8 cellular contexts compared by ENCODE assay signal in genomic region chr14:65101631-65102440, GRCh38. TPM values are rescaled to one million over a fixed set of nuclear protein-coding genes. Genes with fewer than 3 reads are reported as not detected.
A peak's percentile ranks its signal among the peaks of the same experiment; 100 is the strongest.
DNase-seq lines count a peak whose midpoint lies in the region; ATAC-seq and TF ChIP-seq lines count a peak whose summit lies in the region.

No MANE protein-coding gene starts in this region.

- TF ChIP-seq POLR2A in right lobe of liver (IDR thresholded peaks at IDR 0.05) = no peak

- peak overlapping the region; percentile 96 to 100 (median 98) for H3K4me3 Mint-ChIP-seq in CD4-positive, CD25-positive, alpha-beta regulatory T cell

- peak in 1 of 2 donors; percentile 4 for ATAC-seq in CD4-positive, CD25-positive, alpha-beta regulatory T cell (ENCODE audit: low read depth in 2 of 2)
- ATAC-seq in HG02840 (IDR thresholded peaks at IDR 0.05; ENCODE audit: low FRiP score, unreplicated experiment) = peak; percentile 1
- ATAC-seq in right lobe of liver = peak in 3 of 4 donors; percentile 0 to 1 (median 1)
- no peak for ATAC-seq in HG03521 (IDR thresholded peaks at IDR 0.05; ENCODE audit: unreplicated experiment)
- no peak for ATAC-seq in GM21367 (IDR thresholded peaks at IDR 0.05; ENCODE audit: unreplicated experiment)

- H3K9me3 Mint-ChIP-seq in CD4-positive, CD25-positive, alpha-beta regulatory T cell = no peaks in the 10 kb centered on the region

- H3K27ac ChIP-seq in CD4-positive, CD25-positive, alpha-beta regulatory T cell (ENCODE audit: insufficient read depth, low read length, poor library complexity, severe bottlenecking) = peak overlapping the region; percentile 99
- H3K27ac ChIP-seq in right lobe of liver = peak overlapping the region; percentile 82 to 94 (median 91)

- under 1% methylated on average over 13 of the region's 66 CpGs for WGBS in right lobe of liver (ENCODE audit: insufficient coverage, low coverage, low lambda C conversion rate, missing lambda C conversion rate)

- H3K4me1 Mint-ChIP-seq in CD4-positive, CD25-positive, alpha-beta regulatory T cell = peaks cover 21 to 51% (median 29%) of the 10 kb centered on the region in 4 donors

- H3K36me3 ChIP-seq in CD4-positive, CD25-positive, alpha-beta regulatory T cell (ENCODE audit: control insufficient read depth, insufficient read depth, low read length) = peaks cover 10% of the 10 kb centered on the region
- peaks cover 0 to 4% (median 0%) of the 10 kb centered on the region in 4 donors for H3K36me3 ChIP-seq in right lobe of liver

- peaks cover 52% of the 10 kb centered on the region for H3K4me1 ChIP-seq in CD4-positive, CD25-positive, alpha-beta regulatory T cell (ENCODE audit: control insufficient read depth, insufficient read depth, low read length, poor library complexity, severe bottlenecking)
- H3K4me1 ChIP-seq in right lobe of liver = peaks cover 0 to 40% (median 10%) of the 10 kb centered on the region in 4 donors

- H3K9me3 ChIP-seq in CD4-positive, CD25-positive, alpha-beta regulatory T cell (ENCODE audit: control insufficient read depth in 2 of 2, low read length in 2 of 2) = no peaks in the 10 kb centered on the region
- no peaks in the 10 kb centered on the region for H3K9me3 ChIP-seq in right lobe of liver

- H3K4me3 ChIP-seq in CD4-positive, CD25-positive, alpha-beta regulatory T cell (ENCODE audit: low read depth, low read length) = peak overlapping the region; percentile 91
- H3K4me3 ChIP-seq in cardiac fibroblast (replicated peaks in 1 of 2; ENCODE audit: low read depth in 2 of 2, low read length in 2 of 2) (peak overlapping the region; percentile 83 to 93), right lobe of liver (peak overlapping the region; percentile 71 to 85 (median 83))

- H3K36me3 Mint-ChIP-seq in CD4-positive, CD25-positive, alpha-beta regulatory T cell = peaks cover 16% of the 10 kb centered on the region

- TF ChIP-seq CTCF in cardiac fibroblast (IDR thresholded peaks at IDR 0.05; ENCODE audit: low read depth, low read length) (no peak), right lobe of liver (IDR thresholded peaks at IDR 0.05) (no peak)

- intact Hi-C loops in right lobe of liver (cut with DNase I) = no loop called here

- H3K27me3 ChIP-seq in CD4-positive, CD25-positive, alpha-beta regulatory T cell (ENCODE audit: control insufficient read depth, insufficient read depth, low read length) = peaks cover 2% of the 10 kb centered on the region
- H3K27me3 ChIP-seq in right lobe of liver = no peaks in the 10 kb centered on the region

- peak overlapping the region; percentile 97 to 99 (median 97) for H3K27ac Mint-ChIP-seq in CD4-positive, CD25-positive, alpha-beta regulatory T cell

- DNase-seq in CD4-positive, CD25-positive, alpha-beta regulatory T cell = peak; percentile 51 to 73 (median 54)
- DNase-seq in T-helper 9 cell = peak; percentile 46
- DNase-seq in cardiac fibroblast (ENCODE audit: low read depth in 2 of 2) = no peak
- peak; percentile 49 to 69 (median 54) for DNase-seq in right lobe of liver
- DNase-seq in stimulated activated CD8-positive, alpha-beta memory T cell treated with anti-CD3 and anti-CD28 coated beads, Interleukin-12 subunit alpha, Interleukin-12 subunit beta, amount 100 ng/mL, for 4 hours (ENCODE audit: low read depth) = peak; percentile 14

- H3K27me3 Mint-ChIP-seq in CD4-positive, CD25-positive, alpha-beta regulatory T cell = peaks cover 9% of the 10 kb centered on the region

RNA-seq across cellular contexts. Expression of gene MAX, which starts 0.5 kb away (rescaled TPM):
- 219 TPM for total RNA-seq in CD4-positive, CD25-positive, alpha-beta regulatory T cell
- 100 to 1,000 TPM; 170 to 212 (median 179) TPM for polyA plus RNA-seq in CD4-positive, CD25-positive, alpha-beta regulatory T cell
- total RNA-seq in right lobe of liver = 10 to 100 TPM; 15.7 to 38.0 (median 31.7) TPM

Comparison
In these comparisons a context has a peak if more than half of its experiments do, and no peak if none do; other contexts are left out.
1. ATAC-seq: peak in HG02840 (single experiment) and right lobe of liver (3 of 4); none in HG03521 (single experiment) and GM21367 (single experiment).
2. DNase-seq: peak in CD4-positive, CD25-positive, alpha-beta regulatory T cell (3 of 3), T-helper 9 cell (single experiment), right lobe of liver (3 of 3) and stimulated activated CD8-positive, alpha-beta memory T cell treated with anti-CD3 and anti-CD28 coated beads, Interleukin-12 subunit alpha, Interleukin-12 subunit beta, amount 100 ng/mL, for 4 hours (single experiment); none in cardiac fibroblast (0 of 2).
3. Peak in every context shown above with its lines, with median percentiles within 50 percentile points of each other: H3K4me3 ChIP-seq.